ENCODE assay signal across 11 cellular contexts in the genomic region with DNA sequence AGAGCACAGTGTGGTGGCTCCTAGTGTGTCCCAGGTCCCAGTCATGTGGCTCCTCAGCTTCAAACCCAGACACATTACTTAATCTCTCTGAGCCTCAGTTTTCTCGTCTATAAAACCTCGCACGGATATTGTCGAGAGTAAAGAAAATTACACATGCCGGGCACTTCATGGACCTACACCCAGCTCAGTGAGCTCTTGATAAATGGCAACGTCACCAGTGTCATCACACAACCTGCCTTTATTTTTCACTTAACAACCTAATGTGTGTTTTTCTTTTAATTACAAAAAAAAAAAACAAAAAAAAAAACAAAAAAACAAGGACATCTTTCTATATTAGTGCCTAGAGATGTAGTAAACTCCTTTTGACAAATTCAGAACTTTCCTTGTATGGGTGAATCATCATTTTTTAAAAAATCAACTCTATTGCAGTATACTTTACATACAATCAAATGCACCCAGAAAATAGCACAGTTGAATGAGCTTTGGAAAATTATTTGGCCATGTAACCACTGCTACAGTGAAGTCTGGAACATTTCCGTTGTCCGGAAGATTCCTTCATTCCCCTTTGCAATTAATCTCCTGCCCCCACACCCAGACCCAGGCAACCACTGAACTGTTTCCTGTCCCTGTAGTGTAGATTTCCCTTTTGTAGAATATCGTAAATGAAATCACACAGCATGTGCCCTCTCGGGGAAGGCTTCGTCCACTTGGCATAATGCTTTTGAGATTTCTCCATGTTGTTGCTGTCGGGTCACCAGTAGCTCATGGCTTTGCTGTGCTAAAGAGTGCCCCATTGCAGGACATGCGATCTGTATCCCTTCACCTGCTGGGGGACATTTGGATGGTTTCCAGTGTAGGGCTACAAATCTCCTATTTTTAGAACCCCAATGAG.
A peak's percentile ranks its signal among the peaks of the same experiment; 100 is the strongest.
DNase-seq lines count a peak whose midpoint lies in the region; ATAC-seq and TF ChIP-seq lines count a peak whose summit lies in the region.
"Had no signal": no experiment of that assay in that cellular context is flagged by ENCODE, and none has a peak within 500 bp of the region (broad histone marks: within the 10 kb centered on the region; RNA-seq: fewer than 3 reads in every experiment).

No MANE protein-coding gene starts in this region.

- H3K4me1 Mint-ChIP-seq in IgD-negative memory B cell (peaks cover 6 to 9% (median 9%) of the 10 kb centered on the region in 3 donors), naive B cell (peaks cover 5 to 18% (median 18%) of the 10 kb centered on the region in 3 donors)
- H3K4me1 Mint-ChIP-seq in effector memory CD8-positive, alpha-beta T cell (ENCODE audit: low read depth in 2 of 2), result no peaks in the 10 kb centered on the region

- no peak for ATAC-seq in effector memory CD8-positive, alpha-beta T cell (replicated peaks)
- ATAC-seq in naive B cell (ENCODE audit: low read depth in 2 of 2) (no peak), GM18867 (IDR thresholded peaks at IDR 0.05; ENCODE audit: unreplicated experiment) (no peak), GM19397 (IDR thresholded peaks at IDR 0.05; ENCODE audit: unreplicated experiment) (no peak)

- H3K27ac ChIP-seq in A673 (ENCODE audit: low read depth, low read length, poor library complexity, severe bottlenecking), result peak overlapping the region; percentile 49

- POLR2A ChIA-PET in A673 (lab: Charles Lee; ENCODE audit: low non-redundant PET), result no interaction called here

- peak; percentile 42 for DNase-seq in A673 (ENCODE audit: low spot score)
- no peak for DNase-seq in effector memory CD8-positive, alpha-beta T cell
- DNase-seq in naive B cell, result no peak
- DNase-seq in NCI-H524 (lab: John Stamatoyannopoulos, UW), result no peak
- no peak for DNase-seq in activated CD4-positive, CD25-positive, alpha-beta regulatory T cell (lab: John Stamatoyannopoulos, UW)
- DNase-seq: activated B cell treated with CpG ODN at 0.5 μM for 24 hours, DMS53, NCI-H2171 had no signal

- H3K27me3 Mint-ChIP-seq in IgD-negative memory B cell, result no peaks in the 10 kb centered on the region
- no peaks in the 10 kb centered on the region for H3K27me3 Mint-ChIP-seq in effector memory CD8-positive, alpha-beta T cell
- H3K27me3 Mint-ChIP-seq in naive B cell, result no peaks in the 10 kb centered on the region
- H3K27me3 Mint-ChIP-seq: activated B cell treated with CpG ODN at 0.5 μM for 24 hours had no signal

- H3K4me3 ChIP-seq in A673 (ENCODE audit: low read depth, low read length, poor library complexity, severe bottlenecking), result no peak overlapping the region

- H3K9me3 Mint-ChIP-seq in IgD-negative memory B cell (no peaks in the 10 kb centered on the region), naive B cell (no peaks in the 10 kb centered on the region)
- no peaks in the 10 kb centered on the region for H3K9me3 Mint-ChIP-seq in effector memory CD8-positive, alpha-beta T cell
- H3K9me3 Mint-ChIP-seq: activated B cell treated with CpG ODN at 0.5 μM for 24 hours had no signal

- H3K4me1 ChIP-seq in A673 (ENCODE audit: insufficient read depth, low read length, poor library complexity, severe bottlenecking), result peaks cover 18% of the 10 kb centered on the region

- CTCF ChIA-PET in A673 (lab: Charles Lee), result interaction anchor here (0.7 kb wide), 1 partner anchor 771 kb away, joined by 5 read pairs; no protein-coding TSS in a partner anchor

- peak overlapping the region in 1 of 4 donors; percentile 72 for H3K4me3 Mint-ChIP-seq in IgD-negative memory B cell
- no peak overlapping the region for H3K4me3 Mint-ChIP-seq in effector memory CD8-positive, alpha-beta T cell
- H3K4me3 Mint-ChIP-seq in naive B cell, result peak overlapping the region in 7 of 8 donors; percentile 3 to 69 (median 57)
- H3K4me3 Mint-ChIP-seq: activated B cell treated with CpG ODN at 0.5 μM for 24 hours had no signal

- no peaks in the 10 kb centered on the region for H3K27me3 ChIP-seq in A673 (replicated peaks; ENCODE audit: insufficient read depth, low read depth, low read length, poor library complexity)

- BruUV-seq in A673 (replicated peaks; lab: Mats Ljungman, UMichigan), result no TSS peak

- TF ChIP-seq CTCF in A673 (conservative IDR thresholded peaks at IDR 0.05; ENCODE audit: low read depth, low read length), result no peak

- no peaks in the 10 kb centered on the region for H3K36me3 ChIP-seq in A673 (ENCODE audit: insufficient read depth, low read length, poor library complexity, severe bottlenecking)

- no peaks in the 10 kb centered on the region for H3K36me3 Mint-ChIP-seq in IgD-negative memory B cell
- no peaks in the 10 kb centered on the region for H3K36me3 Mint-ChIP-seq in effector memory CD8-positive, alpha-beta T cell (ENCODE audit: insufficient read depth)
- no peaks in the 10 kb centered on the region for H3K36me3 Mint-ChIP-seq in naive B cell

- H3K27ac Mint-ChIP-seq in IgD-negative memory B cell (peak overlapping the region in 2 of 3 donors; percentile 35 to 71), naive B cell (peak overlapping the region in 5 of 6 donors; percentile 18 to 87 (median 51))
- H3K27ac Mint-ChIP-seq in effector memory CD8-positive, alpha-beta T cell, result peak overlapping the region; percentile 28 to 76
- H3K27ac Mint-ChIP-seq: activated B cell treated with CpG ODN at 0.5 μM for 24 hours had no signal

- no peaks in the 10 kb centered on the region for H3K9me3 ChIP-seq in A673 (ENCODE audit: low read depth, low read length, poor library complexity, severe bottlenecking)

- intact Hi-C loops in A673 (cut with micrococcal nuclease; ENCODE audit: unreplicated experiment), result loop anchor here (5.0 to 10.0 kb wide), 2 partner anchors 203 to 270 kb away; a partner anchor contains a TSS

Comparison
In these comparisons a context has a peak if more than half of its experiments do, and no peak if none do; other contexts are left out.
1. H3K4me3 Mint-ChIP-seq: peak in naive B cell (7 of 8); none in effector memory CD8-positive, alpha-beta T cell (0 of 2).
2. Peak in every context shown above with its lines, with median percentiles within 50 percentile points of each other: H3K27ac Mint-ChIP-seq.